In the genomic region with DNA sequence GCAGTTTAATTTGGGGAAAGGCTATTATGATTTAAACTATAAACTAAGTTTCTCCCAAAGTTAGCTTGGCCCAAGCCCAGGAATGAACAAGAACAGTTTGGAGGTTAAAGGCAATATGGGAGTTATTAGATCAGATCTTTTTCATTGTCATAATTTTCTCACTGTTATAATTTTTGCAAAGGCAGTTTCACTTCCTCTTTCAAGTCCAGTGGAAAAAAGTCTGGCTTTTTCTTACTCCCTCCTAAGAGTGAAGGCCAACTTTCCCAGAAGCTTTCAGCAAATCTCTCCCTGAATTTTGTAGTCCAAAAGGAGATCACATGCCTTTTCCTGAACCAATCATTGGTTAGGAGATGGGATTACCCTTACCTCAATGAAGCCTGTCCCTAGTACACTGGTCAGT, we compare ENCODE assay signal across 17 cellular contexts. TPM values are rescaled to one million over a fixed set of nuclear protein-coding genes. Genes with fewer than 3 reads are reported as not detected.
"Had no signal": no experiment of that assay in that cellular context is flagged by ENCODE, and none has a peak within 500 bp of the region (broad histone marks: within the 10 kb centered on the region; RNA-seq: fewer than 3 reads in every experiment).

No MANE protein-coding gene starts in this region.

- H3K27ac ChIP-seq: coronary artery, esophagus muscularis mucosa, hepatocyte, neutrophil, thyroid gland had no signal

- H3K36me3 Mint-ChIP-seq: activated naive CD8-positive, alpha-beta T cell treated with anti-CD3 and anti-CD28 coated beads, Interleukin-2, amount 10 ng/mL, durations not matched to agents 7 days and 5 days; brain; stimulated activated memory B cell treated with anti-CD40 and anti-IgM and Interleukin-4, amounts not matched to agents 10 μg/mL and 1 μg/mL and 100 μg/mL, for 72 hours had no signal

- H3K36me3 ChIP-seq: esophagus muscularis mucosa, neutrophil, thyroid gland had no signal

- H3K9me3 ChIP-seq: esophagus muscularis mucosa, neutrophil, thyroid gland had no signal

- ATAC-seq: stimulated activated memory B cell treated with anti-CD40 and anti-IgM and Interleukin-4, amounts not matched to agents 10 μg/mL and 1 μg/mL and 100 μg/mL, for 72 hours had no signal

- H3K27me3 ChIP-seq: esophagus muscularis mucosa, hepatocyte, neutrophil, thyroid gland had no signal

- DNase-seq: activated naive CD4-positive, alpha-beta T cell; activated naive CD8-positive, alpha-beta T cell treated with anti-CD3 and anti-CD28 coated beads, Interleukin-2, amount 10 ng/mL, durations not matched to agents 7 days and 5 days; central memory CD4-positive, alpha-beta T cell; effector CD4-positive, alpha-beta T cell; thyroid gland had no signal

- H2AFZ ChIP-seq: hepatocyte had no signal

- H3K4me3 ChIP-seq: coronary artery, esophagus muscularis mucosa, hepatocyte, thyroid gland had no signal

- FAIRE-seq: urothelium cell line had no signal

- H3K4me2 ChIP-seq: hepatocyte had no signal

- H3K79me2 ChIP-seq: hepatocyte had no signal

- H3K4me1 Mint-ChIP-seq: activated naive CD8-positive, alpha-beta T cell treated with anti-CD3 and anti-CD28 coated beads, Interleukin-2, amount 10 ng/mL, durations not matched to agents 7 days and 5 days; brain had no signal

- H3K27ac Mint-ChIP-seq: activated naive CD8-positive, alpha-beta T cell treated with anti-CD3 and anti-CD28 coated beads, Interleukin-2, amount 10 ng/mL, durations not matched to agents 7 days and 5 days; stimulated activated memory B cell treated with anti-CD40 and anti-IgM and Interleukin-4, amounts not matched to agents 10 μg/mL and 1 μg/mL and 100 μg/mL, for 72 hours had no signal

- H3K4me3 Mint-ChIP-seq: activated naive CD8-positive, alpha-beta T cell treated with anti-CD3 and anti-CD28 coated beads, Interleukin-2, amount 10 ng/mL, durations not matched to agents 7 days and 5 days; brain; stimulated activated memory B cell treated with anti-CD40 and anti-IgM and Interleukin-4, amounts not matched to agents 10 μg/mL and 1 μg/mL and 100 μg/mL, for 72 hours had no signal

- H3K9me3 Mint-ChIP-seq: activated naive CD8-positive, alpha-beta T cell treated with anti-CD3 and anti-CD28 coated beads, Interleukin-2, amount 10 ng/mL, durations not matched to agents 7 days and 5 days had no signal

- H3K27me3 Mint-ChIP-seq: stimulated activated memory B cell treated with anti-CD40 and anti-IgM and Interleukin-4, amounts not matched to agents 10 μg/mL and 1 μg/mL and 100 μg/mL, for 72 hours had no signal

RNA-seq across cellular contexts. Expression of a gene that starts 33.1 kb away (rescaled TPM):
- total RNA-seq: activated CD8-positive, alpha-beta memory T cell treated with anti-CD3 and anti-CD28 coated beads for 36 hours; activated naive CD8-positive, alpha-beta T cell treated with anti-CD3 and anti-CD28 coated beads, Interleukin-2, amount 10 ng/mL, durations not matched to agents 7 days and 5 days; fibroblast of villous mesenchyme; glomerular endothelial cell; lung microvascular endothelial cell; renal cortical epithelial cell; thyroid gland had no signal
